27 cellular contexts compared by ENCODE assay signal in genomic region chr3:131735544-131735943, GRCh38.
"Had no signal": no experiment of that assay in that cellular context is flagged by ENCODE, and none has a peak within 500 bp of the region (broad histone marks: within the 10 kb centered on the region; RNA-seq: fewer than 3 reads in every experiment).

No MANE protein-coding gene starts in this region.

- ATAC-seq: activated CD8-positive, alpha-beta T cell treated with anti-CD3 and anti-CD28 coated beads, Interleukin-2, amount 10 ng/mL, durations not matched to agents 7 days and 5 days; Panc1; Right ventricle myocardium inferior; T-cell had no signal

- H3K27ac ChIP-seq: brain microvascular endothelial cell, cardiac muscle cell, SK-N-MC had no signal

- FAIRE-seq: TTC549 had no signal

- DNase-seq: activated CD4-positive, alpha-beta T cell treated with anti-CD3 and anti-CD28 coated beads for 4 hours; activated CD8-positive, alpha-beta memory T cell treated with anti-CD3 and anti-CD28 coated beads, Interleukin-2, amount 50 U/mL, for 48 hours; activated CD8-positive, alpha-beta T cell treated with anti-CD3 and anti-CD28 coated beads, Interleukin-2, amount 10 ng/mL, durations not matched to agents 7 days and 5 days; activated effector memory CD4-positive, alpha-beta T cell treated with Interleukin-2 at 50 U/mL for 16 hours; activated naive CD4-positive, alpha-beta T cell; activated T-cell treated with anti-CD3 and anti-CD28 coated beads, Interleukin-2, amount 50 U/mL, for 24 hours; amygdala; brain microvascular endothelial cell; NCI-H1048; NCI-H1417 treated with DMSO at 0.1 percent for 48 hours; NCI-H1694; NCI-H2029; NCI-H2107; NCI-H2171 treated with DMSO at 0.1 percent for 48 hours; NCI-H226; NCI-H526 treated with DMSO at 0.1 percent for 48 hours; NCI-H82; OCI-M1; RPMI8226; T-cell; T-helper 2 cell; T1000 had no signal

- H3K36me3 ChIP-seq: brain microvascular endothelial cell, cardiac muscle cell had no signal

- H3K4me3 ChIP-seq: cardiac muscle cell, SK-N-MC had no signal

- H3K27me3 ChIP-seq: brain microvascular endothelial cell, cardiac muscle cell had no signal
